8 cellular contexts compared by ENCODE assay signal in the genomic region with DNA sequence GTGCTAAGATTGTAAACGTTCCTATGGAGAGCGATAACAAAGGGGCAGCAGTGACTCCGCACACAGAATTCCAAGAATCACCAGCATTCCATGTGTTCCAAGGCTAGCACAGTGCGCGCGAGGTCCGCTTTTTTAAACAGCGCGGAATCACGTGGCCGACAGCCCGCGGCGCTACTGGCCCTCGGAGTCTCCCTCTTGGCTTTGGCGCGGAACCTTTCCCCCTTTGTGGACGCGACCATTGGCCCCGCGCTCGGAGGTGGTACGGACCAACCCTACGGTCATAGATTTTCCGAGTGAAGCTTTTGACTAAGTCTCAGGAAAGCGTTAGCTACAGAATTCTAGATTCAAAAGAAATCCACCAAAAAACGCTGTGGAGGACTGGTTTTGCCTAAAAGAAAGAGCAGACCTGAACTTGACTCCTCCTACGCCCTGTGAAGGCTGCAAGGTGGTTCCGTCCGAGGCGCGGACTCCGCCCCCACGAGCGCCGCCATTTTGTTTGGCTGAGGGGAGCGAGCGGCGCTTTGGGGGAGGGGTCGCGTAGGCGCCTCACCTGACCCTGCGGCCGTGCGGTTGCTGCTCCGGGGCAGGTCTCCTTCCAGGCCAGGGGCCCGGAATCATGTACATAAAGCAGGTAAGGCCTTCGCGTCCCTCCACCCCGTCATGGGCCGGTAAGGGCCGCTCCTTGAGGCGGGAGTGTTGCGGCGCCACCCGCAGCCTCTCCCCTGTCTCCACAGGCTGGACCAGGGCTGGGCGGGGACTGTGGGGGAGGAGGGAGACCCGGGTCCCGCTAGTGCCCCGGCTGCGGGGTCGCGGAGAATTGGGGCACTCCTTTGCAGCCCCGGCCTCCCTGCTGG. TPM values are rescaled to one million over a fixed set of nuclear protein-coding genes. Genes with fewer than 3 reads are reported as not detected.
A peak's percentile ranks its signal among the peaks of the same experiment; 100 is the strongest.
DNase-seq lines count a peak whose midpoint lies in the region; ATAC-seq and TF ChIP-seq lines count a peak whose summit lies in the region.

A gene (plus strand): TSS at position 495 of the 854 bp plus-strand sequence. CDS start 122 bp downstream, at position 617.

- peak; percentile 84 for ATAC-seq in stimulated activated naive CD8-positive, alpha-beta T cell treated with anti-CD3 and anti-CD28 coated beads, Interleukin-15, amount 100 ng/mL, for 72 hours

- H3K4me3 Mint-ChIP-seq in nephron progenitor cell, result peak within 1 kb of the TSS; percentile 97
- H3K4me3 Mint-ChIP-seq in stimulated activated naive CD8-positive, alpha-beta T cell treated with anti-CD3 and anti-CD28 coated beads, Interleukin-15, amount 100 ng/mL, for 72 hours, result peak within 1 kb of the TSS; percentile 93 to 97

- peaks cover 10% of the 10 kb centered on the region for H3K36me3 Mint-ChIP-seq in nephron progenitor cell (ENCODE audit: low read depth)

- 0 out of 2 replicates have a peak, but pooled peaks cover 2% of the 10 kb centered on the region for H3K36me3 ChIP-seq in H7 (replicated peaks; ENCODE audit: control insufficient read depth, insufficient read depth, low read length)

- H3K27me3 Mint-ChIP-seq in nephron progenitor cell (ENCODE audit: low read depth, poor library complexity), result peaks cover 4% of the 10 kb centered on the region
- H3K27me3 Mint-ChIP-seq in stimulated activated naive CD8-positive, alpha-beta T cell treated with anti-CD3 and anti-CD28 coated beads, Interleukin-15, amount 100 ng/mL, for 72 hours, result peaks cover 24% of the 10 kb centered on the region

- TF ChIP-seq CTCF in nephron progenitor cell (IDR thresholded peaks at IDR 0.05), result no peak

- no peaks in the 10 kb centered on the region for H3K27me3 ChIP-seq in H7 (ENCODE audit: control insufficient read depth, insufficient read depth, low read length)

- peaks cover 60% of the 10 kb centered on the region for H3K4me1 Mint-ChIP-seq in nephron progenitor cell
- peaks cover 29% of the 10 kb centered on the region for H3K4me1 Mint-ChIP-seq in stimulated activated naive CD8-positive, alpha-beta T cell treated with anti-CD3 and anti-CD28 coated beads, Interleukin-15, amount 100 ng/mL, for 72 hours

- DNase-seq in ELR (ENCODE audit: low read depth) (peak; percentile 98), H7 (peak; percentile 86), M059J (ENCODE audit: low read depth) (peak; percentile 94), SHP77 (lab: John Stamatoyannopoulos, UW) (peak; percentile 93 to 94), activated gamma-delta T cell (lab: John Stamatoyannopoulos, UW) (peak; percentile 79), fibroblast of the conjunctiva (ENCODE audit: low read depth) (peak; percentile 87), nephron progenitor cell (peak; percentile 94)
- DNase-seq in stimulated activated naive CD8-positive, alpha-beta T cell treated with anti-CD3 and anti-CD28 coated beads, Interleukin-15, amount 100 ng/mL, for 72 hours, result peak; percentile 95

- H3K27ac Mint-ChIP-seq in nephron progenitor cell, result peak within 1 kb of the TSS; percentile 100
- peak within 1 kb of the TSS; percentile 100 for H3K27ac Mint-ChIP-seq in stimulated activated naive CD8-positive, alpha-beta T cell treated with anti-CD3 and anti-CD28 coated beads, Interleukin-15, amount 100 ng/mL, for 72 hours

- H3K4me3 ChIP-seq in H7 (ENCODE audit: insufficient read depth, low read depth, low read length), result peak within 1 kb of the TSS; percentile 93

- no peaks in the 10 kb centered on the region for H3K9me3 Mint-ChIP-seq in nephron progenitor cell
- no peaks in the 10 kb centered on the region for H3K9me3 Mint-ChIP-seq in stimulated activated naive CD8-positive, alpha-beta T cell treated with anti-CD3 and anti-CD28 coated beads, Interleukin-15, amount 100 ng/mL, for 72 hours

RNA-seq across cellular contexts. Expression of the gene that starts here (rescaled TPM):
- total RNA-seq in H7 (2014; rRNA removed; shearing (Covaris generic)), result 33.1 and 57.6 TPM in 2 replicates
- total RNA-seq in M059J (2014; rRNA removed; shearing (Covaris generic)), result 30.1 and 39.3 TPM in 2 replicates

Comparison
In these comparisons a context has a peak if more than half of its experiments do, and no peak if none do; other contexts are left out.
1. Peak in every context shown above with its lines: DNase-seq, ATAC-seq and H3K4me3 ChIP-seq.